ENCODE assay signal across 8 cellular contexts in the genomic region with DNA sequence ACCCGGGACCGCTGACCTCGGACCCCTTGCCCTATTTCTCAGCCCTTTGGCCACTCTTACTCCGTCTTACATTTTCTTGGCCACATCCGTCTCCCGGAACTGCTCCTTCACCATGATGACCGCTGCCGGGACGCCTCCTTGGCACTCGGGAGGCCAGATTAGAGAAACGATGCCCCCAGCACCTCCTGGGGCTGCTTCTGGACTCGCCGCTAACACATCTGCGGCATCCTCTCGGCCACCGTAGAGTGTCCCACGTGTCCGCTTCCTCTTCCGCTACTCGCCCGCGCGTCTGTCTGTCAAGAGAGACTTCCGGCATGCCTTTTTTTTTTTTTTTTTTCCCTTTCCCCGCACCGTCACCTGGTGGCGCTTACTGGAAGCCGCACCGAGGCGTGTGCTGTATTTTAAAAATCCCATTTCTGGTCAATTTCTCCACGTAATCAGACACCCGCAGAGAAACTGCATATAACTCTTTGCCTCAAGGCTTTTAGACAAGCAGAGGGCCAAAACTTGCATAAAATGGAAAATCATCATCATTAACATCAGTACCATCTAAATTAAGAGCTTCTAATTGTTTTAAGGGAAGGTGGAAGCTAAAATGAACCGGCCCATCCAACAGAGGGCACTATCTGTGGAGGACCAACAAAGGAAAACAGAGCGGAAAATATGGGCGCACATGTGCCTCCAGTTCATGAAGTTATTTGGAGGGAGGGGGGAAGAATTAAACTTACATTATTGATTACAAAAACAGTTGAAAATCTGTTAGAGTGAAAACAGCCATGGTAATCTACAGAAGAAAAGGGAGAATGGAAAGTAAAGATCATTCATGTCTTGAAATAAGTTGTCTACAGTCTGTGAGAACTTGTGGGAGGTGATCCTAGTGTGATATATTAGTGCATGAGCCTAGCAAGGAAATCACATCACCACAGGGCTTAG. TPM values are rescaled to one million over a fixed set of nuclear protein-coding genes. Genes with fewer than 3 reads are reported as not detected.
DNase-seq lines count a peak whose midpoint lies in the region; TF ChIP-seq lines count a peak whose summit lies in the region.

POLR3A (minus strand) TSS at position 222 of the 933 bp plus-strand sequence; CDS start at position 114, 108 bp downstream.

- DNase-seq in GM04504 (ENCODE audit: low read depth), result peak; percentile 96
- DNase-seq in HEK293T (ENCODE audit: extremely low spot score), result peak; percentile 87
- DNase-seq in MV-4-11 (lab: John Stamatoyannopoulos, UW), result peak; percentile 93
- DNase-seq in SK-N-DZ (ENCODE audit: low spot score), result peak; percentile 98
- peak; percentile 94 for DNase-seq in activated naive CD4-positive, alpha-beta T cell treated with anti-CD3 and anti-CD28 coated beads, Interleukin-2, amount 10 ng/mL, durations not matched to agents 7 days and 5 days
- DNase-seq in globus pallidus (ENCODE audit: low spot score), result peak; percentile 87
- DNase-seq in occipital lobe (lab: John Stamatoyannopoulos, UW), result peak; percentile 81

- peaks cover 21% of the 10 kb centered on the region for H3K36me3 Mint-ChIP-seq in activated naive CD4-positive, alpha-beta T cell treated with anti-CD3 and anti-CD28 coated beads, Interleukin-2, amount 10 ng/mL, durations not matched to agents 7 days and 5 days

- no peaks in the 10 kb centered on the region for H3K9me3 Mint-ChIP-seq in activated naive CD4-positive, alpha-beta T cell treated with anti-CD3 and anti-CD28 coated beads, Interleukin-2, amount 10 ng/mL, durations not matched to agents 7 days and 5 days

- CTCF ChIA-PET in HEK293T (lab: Yijun Ruan, JAX), result interaction anchor here (0.7 to 1.0 kb wide), 4 partner anchors 738 to 1165 kb away, joined by 3 to 6 read pairs (median 4); no protein-coding TSS in a partner anchor
- CTCF ChIA-PET in activated naive CD4-positive, alpha-beta T cell treated with anti-CD3 and anti-CD28 coated beads, Interleukin-2, amount 10 ng/mL, durations not matched to agents 7 days and 5 days (lab: Charles Lee), result interaction anchor here (0.6 to 1.0 kb wide), 3 partner anchors 8 to 214 kb away, joined by 3 read pairs; partner anchors contain the start of gene DLG5

- peaks cover 3% of the 10 kb centered on the region for H3K27me3 Mint-ChIP-seq in activated naive CD4-positive, alpha-beta T cell treated with anti-CD3 and anti-CD28 coated beads, Interleukin-2, amount 10 ng/mL, durations not matched to agents 7 days and 5 days

- H3K27ac Mint-ChIP-seq in activated naive CD4-positive, alpha-beta T cell treated with anti-CD3 and anti-CD28 coated beads, Interleukin-2, amount 10 ng/mL, durations not matched to agents 7 days and 5 days, result peak within 1 kb of the TSS; percentile 93

- POLR2A ChIA-PET in HEK293T (lab: Yijun Ruan, JAX), result interaction anchor here (0.6 kb wide), 1 partner anchor 98 kb away, joined by 3 read pairs; no protein-coding TSS in a partner anchor

- peak within 1 kb of the TSS; percentile 97 for H3K4me3 Mint-ChIP-seq in activated naive CD4-positive, alpha-beta T cell treated with anti-CD3 and anti-CD28 coated beads, Interleukin-2, amount 10 ng/mL, durations not matched to agents 7 days and 5 days

- H3K27ac ChIP-seq in temporal lobe (ENCODE audit: low read depth, low read length), result peak within 1 kb of the TSS; percentile 91

- H3K4me1 Mint-ChIP-seq in activated naive CD4-positive, alpha-beta T cell treated with anti-CD3 and anti-CD28 coated beads, Interleukin-2, amount 10 ng/mL, durations not matched to agents 7 days and 5 days, result peaks cover 36% of the 10 kb centered on the region

TF ChIP-seq in HEK293T, 16 proteins besides CTCF, POLR2A, EP300 and RAD21:
- TF ChIP-seq PKNOX1 (IDR thresholded peaks at IDR 0.05) (peak; percentile 100), FOXK2 (IDR thresholded peaks at IDR 0.05) (peak; percentile 80), FOXM1 (IDR thresholded peaks at IDR 0.05; ENCODE audit: borderline replicate concordance) (no peak), SP1 (IDR thresholded peaks at IDR 0.05) (no peak), L3MBTL2 (conservative IDR thresholded peaks at IDR 0.05) (peak; percentile 96), ELF4 (IDR thresholded peaks at IDR 0.05) (peak; percentile 84), FOXA1 (IDR thresholded peaks at IDR 0.05) (no peak), NFRKB (IDR thresholded peaks at IDR 0.05) (no peak; the same call in 1 of the 2 replicates), ARNT (IDR thresholded peaks at IDR 0.05) (no peak), TARDBP (IDR thresholded peaks at IDR 0.05) (no peak), BHLHE40 (IDR thresholded peaks at IDR 0.05; ENCODE audit: borderline replicate concordance) (no peak), SUZ12 (IDR thresholded peaks at IDR 0.05) (no peak), CTBP1 (IDR thresholded peaks at IDR 0.05; ENCODE audit: borderline replicate concordance) (0 out of 2 replicates have a peak, but pooled peaks have one; percentile 16), LEF1 (IDR thresholded peaks at IDR 0.05; ENCODE audit: borderline replicate concordance) (no peak), ZNF384 (IDR thresholded peaks at IDR 0.05) (peak; percentile 100), HDGF (IDR thresholded peaks at IDR 0.05; ENCODE audit: borderline replicate concordance) (no peak)

RNA-seq across cellular contexts. Expression of gene POLR3A, which starts in this region (rescaled TPM):
- 9.3 and 10.5 TPM in 2 replicates for polyA plus RNA-seq in SK-N-DZ (2014; cell fraction: cytosol; rRNA removed)
- 8.3 and 15.0 TPM in 2 replicates for polyA plus RNA-seq in SK-N-DZ (2014; cell fraction: nucleus; rRNA removed)
- total RNA-seq in occipital lobe (39.5 TPM), temporal lobe (39.6 TPM)

Comparison
In these comparisons a context has a peak if more than half of its experiments do, and no peak if none do; other contexts are left out.
1. Peak in every context shown above with its lines: DNase-seq and H3K27ac ChIP-seq.